Comparison of ENCODE assay signal across 9 cellular contexts in genomic region chr20:47727170-47727880, GRCh38. TPM values are rescaled to one million over a fixed set of nuclear protein-coding genes. Genes with fewer than 3 reads are reported as not detected.
A peak's percentile ranks its signal among the peaks of the same experiment; 100 is the strongest.
DNase-seq lines count a peak whose midpoint lies in the region; ATAC-seq and TF ChIP-seq lines count a peak whose summit lies in the region.
"Had no signal": no experiment of that assay in that cellular context is flagged by ENCODE, and none has a peak within 500 bp of the region (broad histone marks: within the 10 kb centered on the region; RNA-seq: fewer than 3 reads in every experiment).

No MANE protein-coding gene starts in this region.

- no peaks in the 10 kb centered on the region for H3K27me3 ChIP-seq in CD8-positive, alpha-beta memory T cell (ENCODE audit: insufficient read depth, low read length, poor library complexity, severe bottlenecking)
- H3K27me3 ChIP-seq: body of pancreas had no signal

- H3K4me3 ChIP-seq in CD8-positive, alpha-beta memory T cell (ENCODE audit: low read length): peak overlapping the region; percentile 42
- no peak overlapping the region for H3K4me3 ChIP-seq in mucosa of descending colon
- H3K4me3 ChIP-seq: body of pancreas had no signal

- H3K27ac ChIP-seq in CD8-positive, alpha-beta memory T cell (ENCODE audit: low read depth, low read length): peak overlapping the region; percentile 0

- intact Hi-C loops in mucosa of descending colon (cut with DNase I, micrococcal nuclease): no loop called here

- peaks cover 24 to 45% (median 35%) of the 10 kb centered on the region in 3 donors for H3K4me1 Mint-ChIP-seq in CD8-positive, alpha-beta memory T cell

- ATAC-seq in GM21723 (IDR thresholded peaks at IDR 0.05; ENCODE audit: unreplicated experiment): peak; percentile 80
- ATAC-seq in mucosa of descending colon: peak; percentile 82
- peak; percentile 94 for ATAC-seq in stimulated activated naive CD8-positive, alpha-beta T cell treated with anti-CD3 and anti-CD28 coated beads, Interleukin-15, Interleukin-2, amounts not matched to agents 100 U/mL and 50 U/mL, for 24 hours
- ATAC-seq: body of pancreas had no signal

- CTCF ChIA-PET in CD8-positive, alpha-beta memory T cell (lab: Charles Lee): interaction anchor here (4.0 kb wide), 1 partner anchor 894 kb away, joined by 28 read pairs; no protein-coding TSS in a partner anchor

- no peaks in the 10 kb centered on the region for H3K9me3 ChIP-seq in CD8-positive, alpha-beta memory T cell (ENCODE audit: low read length)
- no peaks in the 10 kb centered on the region for H3K9me3 ChIP-seq in mucosa of descending colon
- H3K9me3 ChIP-seq: body of pancreas had no signal

- peaks cover 0 to 1% of the 10 kb centered on the region in 2 donors for H3K27me3 Mint-ChIP-seq in CD8-positive, alpha-beta memory T cell

- peaks cover 38% of the 10 kb centered on the region for H3K4me1 ChIP-seq in CD8-positive, alpha-beta memory T cell (ENCODE audit: insufficient read depth, low read length)
- no peaks in the 10 kb centered on the region for H3K4me1 ChIP-seq in mucosa of descending colon (ENCODE audit: low read depth)
- H3K4me1 ChIP-seq: body of pancreas had no signal

- DNase-seq in CD8-positive, alpha-beta memory T cell: peak; percentile 13 to 83 (median 72)
- DNase-seq in RPMI8226: peak; percentile 78
- peak; percentile 42 for DNase-seq in activated T-helper 9 cell treated with anti-CD3 and anti-CD28 coated beads, Interleukin-2, amount 50 U/mL, for 16 hours (ENCODE audit: low read depth)
- DNase-seq in mucosa of descending colon: peak; percentile 55 to 85 (median 59)
- peak; percentile 82 for DNase-seq in stimulated activated naive CD8-positive, alpha-beta T cell treated with anti-CD3 and anti-CD28 coated beads, Interleukin-15, Interleukin-2, amounts not matched to agents 100 U/mL and 50 U/mL, for 24 hours
- no peak for DNase-seq in DMS 273 (lab: John Stamatoyannopoulos, UW; ENCODE audit: unreplicated experiment)
- no peak for DNase-seq in NCI-H2227 (lab: John Stamatoyannopoulos, UW; ENCODE audit: unreplicated experiment)

- POLR2A ChIA-PET in CD8-positive, alpha-beta memory T cell (lab: Charles Lee): no interaction called here

- H3K36me3 Mint-ChIP-seq in CD8-positive, alpha-beta memory T cell: no peaks in the 10 kb centered on the region

- no peak for TF ChIP-seq CTCF in mucosa of descending colon (IDR thresholded peaks at IDR 0.05)

- peak overlapping the region; percentile 66 to 97 (median 94) for H3K27ac Mint-ChIP-seq in CD8-positive, alpha-beta memory T cell

- no peaks in the 10 kb centered on the region for H3K36me3 ChIP-seq in CD8-positive, alpha-beta memory T cell (ENCODE audit: insufficient read depth, low read length)
- H3K36me3 ChIP-seq in mucosa of descending colon (ENCODE audit: low read depth): no peaks in the 10 kb centered on the region

- no peaks in the 10 kb centered on the region for H3K9me3 Mint-ChIP-seq in CD8-positive, alpha-beta memory T cell

- peak overlapping the region; percentile 5 to 86 (median 74) for H3K4me3 Mint-ChIP-seq in CD8-positive, alpha-beta memory T cell

RNA-seq across cellular contexts. Expression of gene SULF2, which starts 58.0 kb away (rescaled TPM):
- total RNA-seq in CD8-positive, alpha-beta memory T cell: 1 to 10 TPM; 1.1 to 1.4 TPM
- polyA plus RNA-seq in CD8-positive, alpha-beta memory T cell: 0.28 TPM
- 100 to 1,000 TPM; 102 to 181 (median 144) TPM for total RNA-seq in mucosa of descending colon

Comparison
In these comparisons a context has a peak if more than half of its experiments do, and no peak if none do; other contexts are left out.
1. DNase-seq: peak in CD8-positive, alpha-beta memory T cell (5 of 5), RPMI8226 (single experiment), activated T-helper 9 cell treated with anti-CD3 and anti-CD28 coated beads, Interleukin-2, amount 50 U/mL, for 16 hours (single experiment), mucosa of descending colon (3 of 3) and stimulated activated naive CD8-positive, alpha-beta T cell treated with anti-CD3 and anti-CD28 coated beads, Interleukin-15, Interleukin-2, amounts not matched to agents 100 U/mL and 50 U/mL, for 24 hours (single experiment); none in DMS 273 (single experiment) and NCI-H2227 (single experiment).
2. RNA of gene SULF2, which starts 58.0 kb away (total RNA-seq): 102 to 181 TPM in mucosa of descending colon; 1.1 to 1.4 TPM in CD8-positive, alpha-beta memory T cell; every median in the first group is over 10 times any median in the second.
3. Peak in every context shown above with its lines, with median percentiles within 50 percentile points of each other: ATAC-seq.